In the genomic region with DNA sequence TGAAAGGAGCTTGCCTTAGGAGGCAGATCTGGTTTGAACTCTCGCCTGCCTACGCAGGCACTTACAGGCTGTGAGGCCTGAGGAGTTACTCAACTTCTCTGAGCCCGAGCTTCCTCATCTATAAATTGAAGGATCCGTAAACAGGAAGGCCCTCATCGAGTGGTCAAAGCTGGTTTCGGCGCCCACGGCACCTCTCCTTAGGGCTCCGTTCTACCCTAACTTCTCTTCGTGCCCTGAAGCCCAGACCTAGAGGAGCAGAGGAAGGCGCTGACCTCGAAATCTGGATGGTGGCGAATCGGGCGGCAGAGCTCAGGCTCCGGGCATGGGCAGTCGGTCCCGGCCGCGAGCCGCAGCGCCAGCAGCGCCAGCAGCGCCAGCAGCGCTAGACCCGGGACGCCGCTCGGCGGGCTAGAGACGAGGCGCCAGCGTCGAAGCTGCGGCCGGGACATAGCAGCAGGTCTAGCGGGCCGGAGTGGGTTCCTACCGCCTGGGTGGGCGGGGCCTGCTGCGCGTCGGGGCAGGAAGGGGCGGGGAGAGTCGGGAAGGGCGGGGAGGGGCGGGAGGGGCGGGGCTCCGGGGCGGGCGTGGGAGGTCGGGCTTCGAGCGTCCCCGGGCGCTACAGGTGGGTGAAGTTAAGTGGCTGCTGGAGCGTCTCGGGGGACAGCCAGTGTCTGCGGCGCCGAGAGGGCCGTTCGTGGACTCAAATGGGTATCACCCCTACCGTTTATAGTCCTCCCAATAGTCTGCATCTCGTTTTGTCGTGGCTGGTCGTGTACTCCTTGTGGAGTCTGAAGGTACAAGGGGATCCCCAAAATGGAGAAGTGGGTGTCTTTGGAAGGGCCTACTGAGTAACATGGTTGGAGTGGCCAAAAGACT, we compare ENCODE assay signal across 1 cellular context.
A peak's percentile ranks its signal among the peaks of the same experiment; 100 is the strongest.
TF ChIP-seq lines count a peak whose summit lies in the region.

TSS of gene CTBS (minus strand) at position 474 of the 876 bp plus-strand sequence. CDS start at position 449, 25 bp downstream.

TF ChIP-seq in K562, 482 proteins besides CTCF, POLR2A, EP300 and RAD21 (continued from another document and continues in another):
- TF ChIP-seq ZNF76 (CRISPR knock-in tag; IDR thresholded peaks at IDR 0.05; ENCODE audit: borderline replicate concordance), result no peak
- TF ChIP-seq TBP (optimal IDR thresholded peaks at IDR 0.05; ENCODE audit: low read depth, low read length), result peak; percentile 88
- TF ChIP-seq CREB3L1 (IDR thresholded peaks at IDR 0.05; ENCODE audit: borderline replicate concordance, low read depth), result peak; percentile 58; the same call in 1 of the 2 replicates
- TF ChIP-seq CBX8 (IDR thresholded peaks at IDR 0.05; ENCODE audit: borderline replicate concordance, extremely low read depth, low read depth, low read length, poor library complexity, severe bottlenecking), result no peak
- TF ChIP-seq ZNF449 (CRISPR knock-in tag; IDR thresholded peaks at IDR 0.05), result no peak
- 0 out of 2 replicates have a peak, but pooled peaks have one; percentile 0 for TF ChIP-seq BHLHE40 (IDR thresholded peaks at IDR 0.05; ENCODE audit: low read length)
- TF ChIP-seq LCOR (CRISPR knock-in tag; IDR thresholded peaks at IDR 0.05), result 0 out of 2 replicates have a peak, but pooled peaks have one; percentile 24
- no peak for TF ChIP-seq THRAP3 (IDR thresholded peaks at IDR 0.05; ENCODE audit: borderline replicate concordance)
- TF ChIP-seq, protein P1, sequence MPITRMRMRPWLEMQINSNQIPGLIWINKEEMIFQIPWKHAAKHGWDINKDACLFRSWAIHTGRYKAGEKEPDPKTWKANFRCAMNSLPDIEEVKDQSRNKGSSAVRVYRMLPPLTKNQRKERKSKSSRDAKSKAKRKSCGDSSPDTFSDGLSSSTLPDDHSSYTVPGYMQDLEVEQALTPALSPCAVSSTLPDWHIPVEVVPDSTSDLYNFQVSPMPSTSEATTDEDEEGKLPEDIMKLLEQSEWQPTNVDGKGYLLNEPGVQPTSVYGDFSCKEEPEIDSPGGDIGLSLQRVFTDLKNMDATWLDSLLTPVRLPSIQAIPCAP (CRISPR knock-in tag; IDR thresholded peaks at IDR 0.05; ENCODE audit: borderline replicate concordance), result no peak
- no peak for TF ChIP-seq GTF3C2 (IDR thresholded peaks at IDR 0.05; ENCODE audit: borderline replicate concordance, extremely low read depth, insufficient read length)
- TF ChIP-seq JUND (IDR thresholded peaks at IDR 0.05; ENCODE audit: borderline replicate concordance, low read depth, low read length), result peak; percentile 18; the same call in 1 of the 2 replicates
- TF ChIP-seq JUND (tag; IDR thresholded peaks at IDR 0.05; ENCODE audit: borderline replicate concordance, low read depth, low read length), result no peak; the same call in 2 of the 3 replicates
- no peak for TF ChIP-seq TBL1XR1 (IDR thresholded peaks at IDR 0.05; ENCODE audit: low read length in 2 of 2)
- peak; percentile 47; the same call in 1 of the 2 replicates for TF ChIP-seq ZBTB17 (CRISPR knock-in tag; IDR thresholded peaks at IDR 0.05)
- TF ChIP-seq EZH2 (IDR thresholded peaks at IDR 0.05; ENCODE audit: borderline replicate concordance, low read depth, low read length), result no peak
- no peak for TF ChIP-seq MTA1 (IDR thresholded peaks at IDR 0.05; ENCODE audit: borderline replicate concordance)
- TF ChIP-seq FOXP1 (CRISPR knock-in tag; IDR thresholded peaks at IDR 0.05), result peak; percentile 74; the same call in 1 of the 2 replicates
- TF ChIP-seq BRF1 (IDR thresholded peaks at IDR 0.05; ENCODE audit: borderline replicate concordance, extremely low read depth, insufficient read length), result no peak
- TF ChIP-seq NFE2L1 (tag; IDR thresholded peaks at IDR 0.05; ENCODE audit: borderline replicate concordance, low read depth), result no peak
- no peak for TF ChIP-seq PRDM10 (IDR thresholded peaks at IDR 0.05; ENCODE audit: partially characterized antibody)
- TF ChIP-seq, protein P2, sequence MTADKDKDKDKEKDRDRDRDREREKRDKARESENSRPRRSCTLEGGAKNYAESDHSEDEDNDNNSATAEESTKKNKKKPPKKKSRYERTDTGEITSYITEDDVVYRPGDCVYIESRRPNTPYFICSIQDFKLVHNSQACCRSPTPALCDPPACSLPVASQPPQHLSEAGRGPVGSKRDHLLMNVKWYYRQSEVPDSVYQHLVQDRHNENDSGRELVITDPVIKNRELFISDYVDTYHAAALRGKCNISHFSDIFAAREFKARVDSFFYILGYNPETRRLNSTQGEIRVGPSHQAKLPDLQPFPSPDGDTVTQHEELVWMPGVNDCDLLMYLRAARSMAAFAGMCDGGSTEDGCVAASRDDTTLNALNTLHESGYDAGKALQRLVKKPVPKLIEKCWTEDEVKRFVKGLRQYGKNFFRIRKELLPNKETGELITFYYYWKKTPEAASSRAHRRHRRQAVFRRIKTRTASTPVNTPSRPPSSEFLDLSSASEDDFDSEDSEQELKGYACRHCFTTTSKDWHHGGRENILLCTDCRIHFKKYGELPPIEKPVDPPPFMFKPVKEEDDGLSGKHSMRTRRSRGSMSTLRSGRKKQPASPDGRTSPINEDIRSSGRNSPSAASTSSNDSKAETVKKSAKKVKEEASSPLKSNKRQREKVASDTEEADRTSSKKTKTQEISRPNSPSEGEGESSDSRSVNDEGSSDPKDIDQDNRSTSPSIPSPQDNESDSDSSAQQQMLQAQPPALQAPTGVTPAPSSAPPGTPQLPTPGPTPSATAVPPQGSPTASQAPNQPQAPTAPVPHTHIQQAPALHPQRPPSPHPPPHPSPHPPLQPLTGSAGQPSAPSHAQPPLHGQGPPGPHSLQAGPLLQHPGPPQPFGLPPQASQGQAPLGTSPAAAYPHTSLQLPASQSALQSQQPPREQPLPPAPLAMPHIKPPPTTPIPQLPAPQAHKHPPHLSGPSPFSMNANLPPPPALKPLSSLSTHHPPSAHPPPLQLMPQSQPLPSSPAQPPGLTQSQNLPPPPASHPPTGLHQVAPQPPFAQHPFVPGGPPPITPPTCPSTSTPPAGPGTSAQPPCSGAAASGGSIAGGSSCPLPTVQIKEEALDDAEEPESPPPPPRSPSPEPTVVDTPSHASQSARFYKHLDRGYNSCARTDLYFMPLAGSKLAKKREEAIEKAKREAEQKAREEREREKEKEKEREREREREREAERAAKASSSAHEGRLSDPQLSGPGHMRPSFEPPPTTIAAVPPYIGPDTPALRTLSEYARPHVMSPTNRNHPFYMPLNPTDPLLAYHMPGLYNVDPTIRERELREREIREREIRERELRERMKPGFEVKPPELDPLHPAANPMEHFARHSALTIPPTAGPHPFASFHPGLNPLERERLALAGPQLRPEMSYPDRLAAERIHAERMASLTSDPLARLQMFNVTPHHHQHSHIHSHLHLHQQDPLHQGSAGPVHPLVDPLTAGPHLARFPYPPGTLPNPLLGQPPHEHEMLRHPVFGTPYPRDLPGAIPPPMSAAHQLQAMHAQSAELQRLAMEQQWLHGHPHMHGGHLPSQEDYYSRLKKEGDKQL (CRISPR knock-in tag; IDR thresholded peaks at IDR 0.05; ENCODE audit: borderline replicate concordance), result no peak
- TF ChIP-seq MECOM (CRISPR knock-in tag; IDR thresholded peaks at IDR 0.05), result no peak
- TF ChIP-seq CBX3 (IDR thresholded peaks at IDR 0.05; ENCODE audit: borderline replicate concordance in 1 of 2, low read length in 2 of 2), result peak in 1 of 2 experiments; percentile 39; a peak in 1 of 3 replicates
- TF ChIP-seq ZNF655 (CRISPR knock-in tag; IDR thresholded peaks at IDR 0.05), result no peak
- no peak for TF ChIP-seq ZNF75A (CRISPR knock-in tag; IDR thresholded peaks at IDR 0.05)
- TF ChIP-seq, protein P3, sequence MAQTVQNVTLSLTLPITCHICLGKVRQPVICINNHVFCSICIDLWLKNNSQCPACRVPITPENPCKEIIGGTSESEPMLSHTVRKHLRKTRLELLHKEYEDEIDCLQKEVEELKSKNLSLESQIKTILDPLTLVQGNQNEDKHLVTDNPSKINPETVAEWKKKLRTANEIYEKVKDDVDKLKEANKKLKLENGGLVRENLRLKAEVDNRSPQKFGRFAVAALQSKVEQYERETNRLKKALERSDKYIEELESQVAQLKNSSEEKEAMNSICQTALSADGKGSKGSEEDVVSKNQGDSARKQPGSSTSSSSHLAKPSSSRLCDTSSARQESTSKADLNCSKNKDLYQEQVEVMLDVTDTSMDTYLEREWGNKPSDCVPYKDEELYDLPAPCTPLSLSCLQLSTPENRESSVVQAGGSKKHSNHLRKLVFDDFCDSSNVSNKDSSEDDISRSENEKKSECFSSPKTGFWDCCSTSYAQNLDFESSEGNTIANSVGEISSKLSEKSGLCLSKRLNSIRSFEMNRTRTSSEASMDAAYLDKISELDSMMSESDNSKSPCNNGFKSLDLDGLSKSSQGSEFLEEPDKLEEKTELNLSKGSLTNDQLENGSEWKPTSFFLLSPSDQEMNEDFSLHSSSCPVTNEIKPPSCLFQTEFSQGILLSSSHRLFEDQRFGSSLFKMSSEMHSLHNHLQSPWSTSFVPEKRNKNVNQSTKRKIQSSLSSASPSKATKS (CRISPR knock-in tag; IDR thresholded peaks at IDR 0.05), result no peak
- no peak for TF ChIP-seq CBFB (CRISPR knock-in tag; IDR thresholded peaks at IDR 0.05)
- no peak for TF ChIP-seq FIP1L1 (IDR thresholded peaks at IDR 0.05; ENCODE audit: low read depth, low read length, poor library complexity, severe bottlenecking)
- no peak for TF ChIP-seq ZNF253 (CRISPR knock-in tag; conservative IDR thresholded peaks at IDR 0.05)
- 0 out of 2 replicates have a peak, but pooled peaks have one; percentile 69 for TF ChIP-seq ZNF644 (tag; IDR thresholded peaks at IDR 0.05; ENCODE audit: low read depth)
- TF ChIP-seq NFIX (CRISPR knock-in tag; IDR thresholded peaks at IDR 0.05; ENCODE audit: low read depth), result no peak
